ENCODE assay signal across 1 cellular context in the genomic region with DNA sequence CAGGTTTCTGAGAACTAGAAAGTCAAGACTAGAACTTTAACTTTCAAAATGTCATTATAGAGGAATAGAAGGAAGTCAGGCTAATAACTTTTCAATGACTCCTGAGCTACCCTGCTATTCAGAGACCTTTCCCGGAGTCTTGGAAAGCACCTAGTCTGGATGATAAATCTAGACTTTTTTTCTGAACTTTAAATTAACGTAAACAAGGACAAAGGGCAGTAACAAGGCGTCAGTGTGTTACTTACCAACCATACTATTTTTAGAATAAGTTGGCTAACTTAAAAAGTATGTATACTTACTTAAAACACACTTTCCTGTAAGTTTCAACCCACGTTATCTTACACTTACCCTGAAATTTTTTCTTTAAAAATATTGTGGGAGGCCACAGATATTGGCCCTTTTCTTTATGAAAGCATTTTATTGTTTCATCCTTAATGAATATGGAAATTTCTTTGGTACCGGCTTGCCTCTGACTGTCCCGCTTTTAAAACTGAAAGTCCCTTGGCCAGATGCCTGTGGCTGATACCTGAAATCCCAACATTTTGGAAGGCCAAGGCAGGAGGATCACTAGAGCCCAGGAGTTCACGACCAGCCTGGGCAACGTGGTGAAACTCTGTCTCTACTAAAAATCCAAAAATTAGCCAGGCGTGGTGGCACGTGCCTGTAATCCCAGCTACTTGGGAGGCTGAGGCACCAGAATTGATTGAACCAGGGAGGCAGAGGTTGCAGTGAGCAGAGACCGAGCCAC.
TF ChIP-seq lines count a peak whose summit lies in the region.

No MANE protein-coding gene starts in this region.

TF ChIP-seq in GM23338, 12 proteins besides CTCF, POLR2A, EP300 and RAD21 (continued from another document):
- no peak for TF ChIP-seq ZNF462 (CRISPR knock-in tag; IDR thresholded peaks at IDR 0.05)
- TF ChIP-seq REST (IDR thresholded peaks at IDR 0.05; ENCODE audit: unreplicated experiment), result no peak
- TF ChIP-seq NANOG (IDR thresholded peaks at IDR 0.05; ENCODE audit: borderline replicate concordance), result no peak
- TF ChIP-seq EZH2 (IDR thresholded peaks at IDR 0.05; ENCODE audit: low read depth, unreplicated experiment), result no peak
- TF ChIP-seq STAT1 (IDR thresholded peaks at IDR 0.05; ENCODE audit: unreplicated experiment), result no peak
- no peak for TF ChIP-seq POLR2AphosphoS5 (IDR thresholded peaks at IDR 0.05; ENCODE audit: low read depth)
- no peak for TF ChIP-seq JUNB (IDR thresholded peaks at IDR 0.05; ENCODE audit: unreplicated experiment)
- TF ChIP-seq EZH2phosphoT487 (IDR thresholded peaks at IDR 0.05; ENCODE audit: unreplicated experiment), result no peak
- no peak for TF ChIP-seq ZNF114 (CRISPR knock-in tag; IDR thresholded peaks at IDR 0.05)
